9 cellular contexts compared by ENCODE assay signal in the genomic region with DNA sequence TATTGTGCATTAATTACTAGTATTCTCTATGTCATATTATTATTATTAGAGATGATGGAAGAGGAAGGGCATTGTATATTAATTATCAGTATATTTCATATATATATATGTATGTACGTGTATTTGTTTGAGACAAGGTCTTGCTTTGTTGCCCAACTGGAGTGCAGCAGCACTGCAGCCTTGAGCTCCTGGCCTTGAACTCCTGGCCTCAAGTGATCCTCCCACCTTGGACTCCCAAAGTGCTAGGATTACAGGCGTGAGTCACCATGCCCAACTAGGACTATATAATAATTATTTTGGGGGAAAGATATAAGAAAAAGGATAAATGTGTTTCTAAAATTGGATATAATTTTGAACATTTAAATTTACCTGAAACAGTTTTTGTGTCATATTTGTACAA.
"Had no signal": no experiment of that assay in that cellular context is flagged by ENCODE, and none has a peak within 500 bp of the region (broad histone marks: within the 10 kb centered on the region; RNA-seq: fewer than 3 reads in every experiment).

No MANE protein-coding gene starts in this region.

- H3K4me2 ChIP-seq: GM23338, KMS-11 had no signal

- H3K9ac ChIP-seq: KMS-11 had no signal

- H2AFZ ChIP-seq: GM23338 had no signal

- DNase-seq: H9, HCEC 1CT, KBM-7 had no signal

- H3K4me3 ChIP-seq: GM23338 had no signal

- H3K27ac ChIP-seq: KMS-11 had no signal

- H3K4me3 Mint-ChIP-seq: GM23338, H9 had no signal

- FAIRE-seq: H1, H54, HTR-8/SVneo had no signal

- H3K9me3 Mint-ChIP-seq: GM23338, H9, IgD-negative memory B cell had no signal

- H3K27ac Mint-ChIP-seq: GM23338, H9 had no signal

- H3K36me3 Mint-ChIP-seq: IgD-negative memory B cell had no signal
